ENCODE assay signal across 1 cellular context in genomic region chr11:22670803-22671202, GRCh38.
TF ChIP-seq lines count a peak whose summit lies in the region.

No MANE protein-coding gene starts in this region.

TF ChIP-seq in GM12878, 131 proteins besides CTCF, POLR2A, EP300 and RAD21 (continued from another document and continues in another):
- TF ChIP-seq ZBTB40 (IDR thresholded peaks at IDR 0.05; ENCODE audit: borderline replicate concordance) = no peak
- TF ChIP-seq CBX5 (IDR thresholded peaks at IDR 0.05; ENCODE audit: low read depth) = no peak
- TF ChIP-seq TARDBP (IDR thresholded peaks at IDR 0.05; ENCODE audit: borderline replicate concordance) = no peak
- peak; percentile 6; the same call in 1 of the 2 replicates for TF ChIP-seq FOXM1 (IDR thresholded peaks at IDR 0.05; ENCODE audit: low read depth, low read length)
- TF ChIP-seq BMI1 (IDR thresholded peaks at IDR 0.05; ENCODE audit: borderline replicate concordance) = no peak
- TF ChIP-seq CHD2 (IDR thresholded peaks at IDR 0.05; ENCODE audit: borderline replicate concordance, low read depth, low read length) = no peak
- no peak for TF ChIP-seq HCFC1 (IDR thresholded peaks at IDR 0.05; ENCODE audit: low read length)
- TF ChIP-seq ETV6 (conservative IDR thresholded peaks at IDR 0.05 in 1 of 2, IDR thresholded peaks at IDR 0.05 in 1 of 2; ENCODE audit: borderline replicate concordance in 1 of 2, low read depth in 1 of 2) = no peak
- peak; percentile 38; the same call in 1 of the 2 replicates for TF ChIP-seq SMARCA5 (IDR thresholded peaks at IDR 0.05)
- TF ChIP-seq BCL11A (IDR thresholded peaks at IDR 0.05; ENCODE audit: low read depth, low read length) = no peak
- TF ChIP-seq ATF2 (IDR thresholded peaks at IDR 0.05; ENCODE audit: low read length) = no peak
- TF ChIP-seq SMAD5 (IDR thresholded peaks at IDR 0.05; ENCODE audit: low read depth) = no peak
- no peak for TF ChIP-seq LARP7 (IDR thresholded peaks at IDR 0.05)
- TF ChIP-seq ZNF217 (IDR thresholded peaks at IDR 0.05) = no peak
- peak; percentile 84 for TF ChIP-seq ATF7 (IDR thresholded peaks at IDR 0.05; ENCODE audit: low read depth)
- no peak for TF ChIP-seq NKRF (conservative IDR thresholded peaks at IDR 0.05)
- TF ChIP-seq SUZ12 (IDR thresholded peaks at IDR 0.05; ENCODE audit: unreplicated experiment) = no peak
- TF ChIP-seq RBBP5 (conservative IDR thresholded peaks at IDR 0.05) = no peak
- TF ChIP-seq IKZF1 (conservative IDR thresholded peaks at IDR 0.05) = no peak; the same call in 1 of the 2 replicates
- TF ChIP-seq SMAD1 (IDR thresholded peaks at IDR 0.05; ENCODE audit: low read depth, partially characterized antibody) = no peak
- TF ChIP-seq REST (IDR thresholded peaks at IDR 0.05; ENCODE audit: low read depth, low read length) = no peak
- TF ChIP-seq BHLHE40 (IDR thresholded peaks at IDR 0.05; ENCODE audit: borderline replicate concordance in 1 of 2, low read depth in 2 of 2, low read length in 1 of 2) = no peak
- TF ChIP-seq STAT3 (IDR thresholded peaks at IDR 0.05; ENCODE audit: low read depth, low read length) = no peak
- TF ChIP-seq WRNIP1 (IDR thresholded peaks at IDR 0.05; ENCODE audit: borderline replicate concordance, low read depth, low read length) = no peak
- no peak for TF ChIP-seq PAX5 (IDR thresholded peaks at IDR 0.05; ENCODE audit: borderline replicate concordance, low read depth, low read length)
- no peak for TF ChIP-seq ZNF24 (IDR thresholded peaks at IDR 0.05)
- no peak for TF ChIP-seq ZBTB4 (CRISPR knock-in tag; IDR thresholded peaks at IDR 0.05)
- peak; percentile 26; the same call in 1 of the 2 replicates for TF ChIP-seq RELB (IDR thresholded peaks at IDR 0.05; ENCODE audit: low read depth)
- no peak for TF ChIP-seq RCOR1 (conservative IDR thresholded peaks at IDR 0.05; ENCODE audit: low read depth, low read length)
- TF ChIP-seq HDAC2 (IDR thresholded peaks at IDR 0.05) = no peak
- no peak for TF ChIP-seq ZSCAN29 (IDR thresholded peaks at IDR 0.05)
- TF ChIP-seq NRF1 (conservative IDR thresholded peaks at IDR 0.05; ENCODE audit: low read depth, low read length) = no peak
- TF ChIP-seq E4F1 (IDR thresholded peaks at IDR 0.05; ENCODE audit: borderline replicate concordance, partially characterized antibody) = no peak
- no peak for TF ChIP-seq NR2C2 (IDR thresholded peaks at IDR 0.05; ENCODE audit: borderline replicate concordance, control insufficient read depth, insufficient read length, low read depth)
- TF ChIP-seq KAT2A (conservative IDR thresholded peaks at IDR 0.05; ENCODE audit: control insufficient read depth, low read depth, low read length) = no peak
- TF ChIP-seq DPF2 (IDR thresholded peaks at IDR 0.05) = no peak
- no peak for TF ChIP-seq IRF5 (IDR thresholded peaks at IDR 0.05; ENCODE audit: borderline replicate concordance)
- no peak for TF ChIP-seq ATF3 (IDR thresholded peaks at IDR 0.05; ENCODE audit: borderline replicate concordance, extremely low read depth, low read depth, low read length)
